21 cellular contexts compared by ENCODE assay signal in the genomic region with DNA sequence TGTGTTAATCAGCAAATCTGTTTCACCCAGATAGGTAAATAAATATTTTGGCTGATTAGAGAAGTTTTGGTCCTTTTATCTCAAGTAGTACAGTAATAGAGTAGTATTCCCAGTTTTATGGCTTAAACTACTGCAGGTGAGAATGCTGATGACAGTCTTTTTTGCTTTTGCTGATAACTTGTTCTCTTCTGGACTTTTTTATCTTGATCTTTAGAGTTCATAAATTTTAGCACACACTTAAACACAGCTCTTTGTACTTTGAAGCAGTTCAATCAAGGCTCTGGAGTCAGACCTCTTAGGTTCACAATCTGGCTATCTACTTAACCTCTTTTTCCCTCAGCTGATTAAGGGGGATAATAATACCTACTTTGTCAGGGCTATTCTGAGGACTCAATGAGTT.
"Had no signal": no experiment of that assay in that cellular context is flagged by ENCODE, and none has a peak within 500 bp of the region (broad histone marks: within the 10 kb centered on the region; RNA-seq: fewer than 3 reads in every experiment).

No MANE protein-coding gene starts in this region.

- H3K4me2 ChIP-seq: smooth muscle cell had no signal

- ATAC-seq: effector memory CD8-positive, alpha-beta T cell; left lobe of liver; natural killer cell treated with Interleukin-12 subunit alpha and Interleukin-12 subunit beta and Interleukin-15 and Interleukin-18, amount 100 ng/mL, for 72 hours; right cardiac atrium; stimulated activated memory B cell treated with anti-CD40 and anti-IgM and Interleukin-4, amounts not matched to agents 10 μg/mL and 1 μg/mL and 100 μg/mL, for 72 hours; stimulated activated naive CD8-positive, alpha-beta T cell treated with anti-CD3 and anti-CD28 coated beads, Interleukin-15, Interleukin-2, amounts not matched to agents 100 U/mL and 50 U/mL, for 24 hours had no signal

- H3K36me3 ChIP-seq: prostate gland had no signal

- H3K9me3 ChIP-seq: esophagus squamous epithelium, neutrophil, prostate gland, testis, tibial artery had no signal

- H3K27me3 ChIP-seq: esophagus squamous epithelium, neutrophil, testis, tibial artery had no signal

- H3K4me3 ChIP-seq: esophagus squamous epithelium, lung, prostate gland, smooth muscle cell, testis, tibial artery had no signal

- H3K4me1 ChIP-seq: esophagus squamous epithelium, prostate gland, testis, tibial artery had no signal

- H3K27ac ChIP-seq: esophagus squamous epithelium, neutrophil, prostate gland, testis, tibial artery had no signal

- DNase-seq: cerebellar nuclear complex; cortex of kidney; effector memory CD8-positive, alpha-beta T cell; erythroblast; esophagus squamous epithelium; naive B cell; right cardiac atrium; stimulated activated CD4-positive, alpha-beta T cell treated with anti-CD3 and anti-CD28 coated beads, Interleukin-12 subunit alpha, Interleukin-12 subunit beta, amount 100 ng/mL, for 4 hours; stimulated activated CD4-positive, alpha-beta T cell treated with anti-CD3 and anti-CD28 coated beads, Interleukin-1b, Interleukin-23, amount 100 ng/mL, for 48 hours; stimulated activated CD4-positive, alpha-beta T cell treated with anti-CD3 and anti-CD28 coated beads, Interleukin-4, amount 100 ng/mL, for 24 hours; stimulated activated naive CD8-positive, alpha-beta T cell treated with anti-CD3 and anti-CD28 coated beads, Interleukin-15, Interleukin-2, amounts not matched to agents 100 U/mL and 50 U/mL, for 24 hours; substantia nigra; testis; tibial artery had no signal
